In the genomic region with DNA sequence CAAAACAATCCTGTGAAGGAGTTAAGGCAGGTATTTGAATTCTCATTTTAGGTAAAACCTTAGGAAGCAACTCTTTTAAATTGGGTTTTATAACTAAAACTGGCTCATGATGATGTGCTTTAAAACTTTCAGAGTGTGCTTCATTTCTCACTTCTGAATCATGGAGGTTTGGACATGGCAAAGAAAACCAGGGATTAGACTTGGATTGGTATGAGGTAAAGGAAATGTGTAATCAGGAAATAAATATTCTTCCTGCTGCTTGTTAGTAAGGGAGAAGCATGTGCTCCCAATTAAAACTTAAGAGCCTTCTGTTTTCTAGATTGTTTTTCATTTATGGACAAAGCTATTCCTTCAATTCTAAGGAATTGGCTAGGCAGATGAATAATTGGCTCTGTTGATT, we compare ENCODE assay signal across 19 cellular contexts. TPM values are rescaled to one million over a fixed set of nuclear protein-coding genes. Genes with fewer than 3 reads are reported as not detected.
A peak's percentile ranks its signal among the peaks of the same experiment; 100 is the strongest.
DNase-seq lines count a peak whose midpoint lies in the region; ATAC-seq, FAIRE-seq and TF ChIP-seq lines count a peak whose summit lies in the region.
"Had no signal": no experiment of that assay in that cellular context is flagged by ENCODE, and none has a peak within 500 bp of the region (broad histone marks: within the 10 kb centered on the region; RNA-seq: fewer than 3 reads in every experiment).

No MANE protein-coding gene starts in this region.

- H3K36me3 ChIP-seq in SK-N-MC (ENCODE audit: insufficient read depth, low read length): no peaks in the 10 kb centered on the region
- H3K36me3 ChIP-seq: MG63 had no signal

- ATAC-seq in esophagus mucosa: peak; percentile 35
- ATAC-seq: naive thymus-derived CD8-positive, alpha-beta T cell; right cardiac atrium had no signal

- no peaks in the 10 kb centered on the region for H3K9me3 ChIP-seq in SK-N-MC (ENCODE audit: low read depth, low read length)
- H3K9me3 ChIP-seq: MG63 had no signal

- no peak for TF ChIP-seq POLR2A in GM12891 (IDR thresholded peaks at IDR 0.05; ENCODE audit: low read depth, low read length)

- no peak overlapping the region for H3K4me3 ChIP-seq in SK-N-MC
- H3K4me3 ChIP-seq: hepatocyte, MG63 had no signal

- H3K27ac ChIP-seq in SK-N-MC: peak overlapping the region; percentile 19; the same call in 1 of the 2 replicates
- H3K27ac ChIP-seq: hepatocyte, HL-60 had no signal

- no peak overlapping the region for H3K27ac Mint-ChIP-seq in mesothelial cell of epicardium
- H3K27ac Mint-ChIP-seq: activated CD4-positive, alpha-beta memory T cell treated with anti-CD3 and anti-CD28 coated beads, Interleukin-2, amount 10 ng/mL, durations not matched to agents 7 days and 5 days; CD4-positive, alpha-beta T cell; naive thymus-derived CD8-positive, alpha-beta T cell had no signal

- H3K36me3 Mint-ChIP-seq in mesothelial cell of epicardium: no peaks in the 10 kb centered on the region

- H3K27me3 Mint-ChIP-seq in mesothelial cell of epicardium (ENCODE audit: low read depth): no peaks in the 10 kb centered on the region
- H3K27me3 Mint-ChIP-seq: activated CD4-positive, alpha-beta memory T cell treated with anti-CD3 and anti-CD28 coated beads, Interleukin-2, amount 10 ng/mL, durations not matched to agents 7 days and 5 days; CD4-positive, alpha-beta T cell; naive thymus-derived CD8-positive, alpha-beta T cell had no signal

- H3K4me1 Mint-ChIP-seq in mesothelial cell of epicardium: peaks cover 11% of the 10 kb centered on the region

- peak; percentile 85 for DNase-seq in EH (ENCODE audit: low read depth)
- DNase-seq in SK-N-MC (ENCODE audit: low read depth, low spot score): no peak
- peak; percentile 22 for DNase-seq in pulmonary artery endothelial cell (ENCODE audit: low read depth, low spot score)
- no peak for DNase-seq in GM12891 (ENCODE audit: insufficient read length, low spot score)
- no peak for DNase-seq in midbrain (lab: John Stamatoyannopoulos, UW)
- DNase-seq in globus pallidus (ENCODE audit: low spot score): no peak
- DNase-seq in mesothelial cell of epicardium (ENCODE audit: low spot score in 2 of 2, unreplicated experiment in 2 of 2): no peak
- DNase-seq: activated CD4-positive, alpha-beta memory T cell treated with anti-CD3 and anti-CD28 coated beads, Interleukin-2, amount 10 ng/mL, durations not matched to agents 7 days and 5 days; activated effector memory CD4-positive, alpha-beta T cell treated with Interleukin-2 at 50 U/mL for 16 hours; CD4-positive, alpha-beta T cell; MG63; naive thymus-derived CD8-positive, alpha-beta T cell; NCI-H2107; NCI-H82; right cardiac atrium; stimulated activated CD4-positive, alpha-beta T cell treated with anti-CD3 and anti-CD28 coated beads, Interleukin-4, amount 100 ng/mL, for 1 hour had no signal

- H3K9me3 Mint-ChIP-seq in mesothelial cell of epicardium: no peaks in the 10 kb centered on the region
- H3K9me3 Mint-ChIP-seq: activated CD4-positive, alpha-beta memory T cell treated with anti-CD3 and anti-CD28 coated beads, Interleukin-2, amount 10 ng/mL, durations not matched to agents 7 days and 5 days; CD4-positive, alpha-beta T cell; naive thymus-derived CD8-positive, alpha-beta T cell had no signal

- H3K9ac ChIP-seq in SK-N-MC (ENCODE audit: insufficient read length): no peak overlapping the region

- TF ChIP-seq CTCF in mesothelial cell of epicardium (IDR thresholded peaks at IDR 0.05; ENCODE audit: unreplicated experiment): no peak

- H3K4me3 Mint-ChIP-seq in mesothelial cell of epicardium: no peak overlapping the region
- H3K4me3 Mint-ChIP-seq: activated CD4-positive, alpha-beta memory T cell treated with anti-CD3 and anti-CD28 coated beads, Interleukin-2, amount 10 ng/mL, durations not matched to agents 7 days and 5 days; CD4-positive, alpha-beta T cell; naive thymus-derived CD8-positive, alpha-beta T cell had no signal

- FAIRE-seq in GM12891 (lab: Jason Lieb, UNC): no peak

TF ChIP-seq in GM12891, 5 proteins besides CTCF, POLR2A, EP300 and RAD21:
- TF ChIP-seq PAX5 (IDR thresholded peaks at IDR 0.05; ENCODE audit: insufficient read depth, low read length, severe bottlenecking) (no peak), SPI1 (IDR thresholded peaks at IDR 0.05; ENCODE audit: low read depth, low read length) (no peak), POU2F2 (IDR thresholded peaks at IDR 0.05; ENCODE audit: low read depth, low read length) (no peak), POLR2AphosphoS5 (IDR thresholded peaks at IDR 0.05; ENCODE audit: low read depth, low read length) (no peak), TAF1 (IDR thresholded peaks at IDR 0.05; ENCODE audit: low read depth, low read length) (no peak)

RNA-seq across cellular contexts. Expression of gene FBXO33, which starts 57.4 kb away (rescaled TPM):
- total RNA-seq in esophagus mucosa (4.1 TPM), pulmonary artery endothelial cell (12.7 and 17.5 TPM in 2 replicates), mesothelial cell of epicardium (10.5 to 12.7 TPM (median 10.6 TPM) in 3 replicates)
- polyA plus RNA-seq in GM12891 (2012; ENCODE audit: low read depth, missing spikeins): 11.2 TPM

Comparison
In these comparisons a context has a peak if more than half of its experiments do, and no peak if none do; other contexts are left out.
1. DNase-seq: peak in EH (single experiment) and pulmonary artery endothelial cell (single experiment); none in SK-N-MC (single experiment), GM12891 (single experiment), midbrain (single experiment), globus pallidus (single experiment) and mesothelial cell of epicardium (0 of 2).